In the genomic region with DNA sequence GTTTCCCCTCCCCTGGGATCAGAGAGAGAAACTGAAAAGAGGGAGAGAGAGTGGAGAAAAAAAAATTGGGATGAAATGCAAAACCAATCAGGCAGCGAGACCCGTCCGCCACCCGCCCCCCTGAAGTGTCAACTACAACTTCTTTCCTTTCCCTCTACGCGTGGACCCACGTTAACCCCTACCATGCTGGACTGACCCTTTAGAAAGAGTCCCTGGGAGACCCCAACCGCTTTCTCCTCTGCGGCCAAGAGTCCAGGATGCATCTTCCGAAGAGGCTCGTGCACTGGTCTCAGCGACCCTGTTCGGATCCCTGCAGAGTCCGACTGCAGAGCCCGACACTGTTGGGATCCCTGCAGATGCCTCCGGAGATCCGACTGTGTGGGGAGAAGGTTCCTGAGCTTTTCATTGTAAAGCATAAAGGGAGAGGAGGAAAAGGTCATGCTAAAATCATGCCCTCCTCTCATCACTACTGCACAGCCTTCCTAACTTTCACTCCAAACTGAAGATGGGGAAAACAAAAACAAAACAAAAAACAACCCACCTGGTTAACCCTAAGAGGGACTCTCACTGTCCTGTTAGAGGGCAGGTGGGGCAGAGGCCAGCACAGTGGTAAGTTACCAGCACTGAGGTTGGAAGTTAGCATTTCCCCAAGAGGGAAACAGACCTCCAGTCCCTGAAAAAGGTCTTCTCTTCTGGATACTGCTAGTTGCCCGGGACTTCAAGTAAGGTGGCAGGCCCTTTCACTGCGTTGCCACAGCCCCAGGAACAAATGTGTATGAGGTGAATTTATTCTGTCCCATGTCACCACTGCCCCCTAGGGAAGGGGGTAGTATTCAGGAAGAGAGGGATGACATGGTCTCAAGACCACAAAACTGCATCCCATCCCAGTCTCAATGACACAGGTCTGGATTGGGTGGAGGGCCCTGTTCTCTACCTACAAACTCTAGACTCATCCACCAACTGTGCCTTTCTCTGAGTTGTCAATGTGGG, we compare ENCODE assay signal across 9 cellular contexts. TPM values are rescaled to one million over a fixed set of nuclear protein-coding genes. Genes with fewer than 3 reads are reported as not detected.
A peak's percentile ranks its signal among the peaks of the same experiment; 100 is the strongest.
DNase-seq lines count a peak whose midpoint lies in the region; ATAC-seq, FAIRE-seq and TF ChIP-seq lines count a peak whose summit lies in the region.
"Had no signal": no experiment of that assay in that cellular context is flagged by ENCODE, and none has a peak within 500 bp of the region (broad histone marks: within the 10 kb centered on the region; RNA-seq: fewer than 3 reads in every experiment).

No MANE protein-coding gene starts in this region.

- peaks cover 0 to 16% of the 10 kb centered on the region in 2 donors for H3K27me3 ChIP-seq in Peyer's patch
- peaks cover 0 to 37% (median 14%) of the 10 kb centered on the region in 3 donors for H3K27me3 ChIP-seq in psoas muscle (ENCODE audit: insufficient read depth in 3 of 3, low read length in 2 of 3)
- H3K27me3 ChIP-seq in adrenal gland, result peaks cover 49% of the 10 kb centered on the region

- ATAC-seq in psoas muscle (no peak), GM19455 (IDR thresholded peaks at IDR 0.05; ENCODE audit: unreplicated experiment) (no peak)

- H3K36me3 ChIP-seq in Peyer's patch (no peaks in the 10 kb centered on the region), psoas muscle (ENCODE audit: insufficient read depth in 1 of 2, low read depth in 1 of 2) (no peaks in the 10 kb centered on the region), adrenal gland (replicated peaks in 1 of 2) (no peaks in the 10 kb centered on the region)

- H3K27ac ChIP-seq in Peyer's patch, result no peak overlapping the region
- H3K27ac ChIP-seq in psoas muscle, result no peak overlapping the region
- H3K27ac ChIP-seq in adrenal gland, result no peak overlapping the region
- H3K27ac ChIP-seq in RWPE1, result no peak overlapping the region

- DNase-seq in D721Med (ENCODE audit: insufficient read length, low spot score) (no peak), Peyer's patch (no peak), foreskin fibroblast (no peak), psoas muscle (no peak), GM12892 (ENCODE audit: insufficient read length) (no peak), adrenal gland (no peak), RWPE1 (ENCODE audit: low spot score) (no peak)

- POLR2A ChIA-PET in RWPE1 (lab: Yijun Ruan, JAX; ENCODE audit: low non-redundant PET), result no interaction called here

- CTCF ChIA-PET in RWPE1 (lab: Yijun Ruan, JAX), result interaction anchor here (1.0 to 1.3 kb wide), 2 partner anchors 16 to 431 kb away, joined by 3 to 4 read pairs; no protein-coding TSS in a partner anchor

- WGBS in psoas muscle, 3 donors, result 22 to 31% (median 28%) methylated on average over 19 of the region's 19 CpGs
- 17 to 30% (median 18%) methylated on average over 12 to 19 of the region's 19 CpGs for WGBS in adrenal gland, 4 donors

- FAIRE-seq in D721Med (lab: Jason Lieb, UNC) (no peak), GM12892 (lab: Jason Lieb, UNC) (no peak)

- peak overlapping the region in 3 of 4 donors; percentile 36 to 50 (median 49) for H3K4me3 ChIP-seq in Peyer's patch
- H3K4me3 ChIP-seq in foreskin fibroblast (ENCODE audit: low read depth in 1 of 2, low read length in 2 of 2), result peak overlapping the region; percentile 15 to 46
- peak overlapping the region; percentile 63 for H3K4me3 ChIP-seq in psoas muscle
- peak overlapping the region in 1 of 4 donors; percentile 47 for H3K4me3 ChIP-seq in adrenal gland

- intact Hi-C loops in psoas muscle (cut with DNase I) (loop anchor here in 1 of 2 donors (5.0 kb wide), 1 partner anchor 217 kb away; no protein-coding TSS in a partner anchor), adrenal gland (cut with DNase I) (loop anchor here (5.0 kb wide), 1 partner anchor 217 kb away; no protein-coding TSS in a partner anchor)

- H3K9me3 ChIP-seq in Peyer's patch, result no peaks in the 10 kb centered on the region
- H3K9me3 ChIP-seq in psoas muscle, result no peaks in the 10 kb centered on the region
- H3K9me3 ChIP-seq in adrenal gland (replicated peaks in 1 of 3), result no peaks in the 10 kb centered on the region

- peaks cover 0 to 7% (median 6%) of the 10 kb centered on the region in 4 donors for H3K4me1 ChIP-seq in Peyer's patch
- H3K4me1 ChIP-seq in psoas muscle, result peaks cover 15% of the 10 kb centered on the region
- peaks cover 6% of the 10 kb centered on the region in 2 donors for H3K4me1 ChIP-seq in adrenal gland (replicated peaks in 1 of 2)

- peak; percentile 12 for TF ChIP-seq CTCF in D721Med (IDR thresholded peaks at IDR 0.05; ENCODE audit: insufficient read depth, missing control alignments)
- TF ChIP-seq CTCF in Peyer's patch (IDR thresholded peaks at IDR 0.05), result no peak
- TF ChIP-seq CTCF in foreskin fibroblast (IDR thresholded peaks at IDR 0.05; ENCODE audit: low read depth, low read length), result no peak
- TF ChIP-seq CTCF in psoas muscle (IDR thresholded peaks at IDR 0.05), result no peak
- no peak for TF ChIP-seq CTCF in adrenal gland (IDR thresholded peaks at IDR 0.05)
- no peak for TF ChIP-seq CTCF in RWPE1 (conservative IDR thresholded peaks at IDR 0.05; ENCODE audit: low read depth)

- no peak for TF ChIP-seq POLR2A in Peyer's patch (IDR thresholded peaks at IDR 0.05)
- no peak for TF ChIP-seq POLR2A in GM12892 (IDR thresholded peaks at IDR 0.05; ENCODE audit: low read depth, low read length)
- no peak for TF ChIP-seq POLR2A in adrenal gland (IDR thresholded peaks at IDR 0.05)

RNA-seq across cellular contexts. Expression of a gene that starts 0.6 kb away (rescaled TPM):
- total RNA-seq in Peyer's patch (1 to 10 TPM in 1 of 4 donors, under 1 TPM in 1, not detected in 2; 0.85 to 1.7 TPM), psoas muscle (1 to 10 TPM in 1 of 4 donors, under 1 TPM in 2, not detected in 1; 0.14 to 1.2 (median 0.79) TPM), adrenal gland (under 1 TPM in 5 of 8 donors, not detected in 3; 0.07 to 0.32 (median 0.14) TPM)
- polyA plus RNA-seq in psoas muscle (under 1 TPM; 0.12 to 0.42 (median 0.23) TPM), adrenal gland (1 to 10 TPM in 1 of 3 donors, under 1 TPM in 2; 0.09 to 1.4 (median 0.48) TPM)
- polyA plus RNA-seq in GM12892 (2012; ENCODE audit: missing spikeins), result not detected
- total RNA-seq: T-helper 1 cell treated with Interleukin-12 subunit alpha and Interleukin-12 subunit beta and Interleukin-4 antibody, amounts not matched to agents 30 ng/mL and 1 ng/mL, for 36 hours had no signal

RNA-seq across cellular contexts. Expression of a gene that starts 19.5 kb away (rescaled TPM):
- total RNA-seq in Peyer's patch (1 to 10 TPM in 3 of 4 donors, under 1 TPM in 1; 0.53 to 5.8 (median 2.6) TPM), psoas muscle (1 to 10 TPM; 1.5 to 2.2 (median 1.8) TPM), adrenal gland (1 to 10 TPM; 1.4 to 3.0 (median 2.2) TPM)
- polyA plus RNA-seq in psoas muscle (1 to 10 TPM in 1 of 3 donors, under 1 TPM in 2; 0.66 to 3.1 (median 0.79) TPM), adrenal gland (1 to 10 TPM in 2 of 3 donors, under 1 TPM in 1; 0.68 to 3.7 (median 3.4) TPM)
- not detected for polyA plus RNA-seq in GM12892 (2012; ENCODE audit: missing spikeins)
- total RNA-seq: T-helper 1 cell treated with Interleukin-12 subunit alpha and Interleukin-12 subunit beta and Interleukin-4 antibody, amounts not matched to agents 30 ng/mL and 1 ng/mL, for 36 hours had no signal
